ENCODE assay signal across 29 cellular contexts in the genomic region with DNA sequence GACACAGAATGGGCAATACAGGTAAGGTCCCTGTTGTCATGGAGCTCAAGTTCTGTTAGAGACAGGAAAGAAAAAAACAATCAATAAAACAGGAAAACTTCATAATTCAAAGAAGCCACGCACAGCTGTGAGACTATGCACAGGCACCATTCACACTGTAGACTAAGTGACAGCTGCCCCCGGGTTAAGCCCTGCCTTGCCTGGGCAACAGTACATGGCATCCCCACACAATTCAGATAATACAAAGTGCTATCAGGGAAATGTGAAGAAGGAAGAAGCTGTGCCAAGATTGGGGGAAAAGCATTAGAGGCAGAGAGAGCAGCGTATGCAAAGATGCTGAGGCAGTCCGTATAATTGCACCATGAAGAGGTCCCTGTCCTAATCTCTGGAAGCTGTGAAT. TPM values are rescaled to one million over a fixed set of nuclear protein-coding genes. Genes with fewer than 3 reads are reported as not detected.
"Had no signal": no experiment of that assay in that cellular context is flagged by ENCODE, and none has a peak within 500 bp of the region (broad histone marks: within the 10 kb centered on the region; RNA-seq: fewer than 3 reads in every experiment).

No MANE protein-coding gene starts in this region.

- H3K4me3 ChIP-seq: colonic mucosa, esophagus squamous epithelium, lung, pancreas, skin epidermis, spleen, suprapubic skin, transverse colon, upper lobe of right lung, uterus had no signal

- H3K36me3 ChIP-seq: colonic mucosa, esophagus squamous epithelium, neutrophil, pancreas, spleen, suprapubic skin, transverse colon, upper lobe of right lung, uterus had no signal

- DNase-seq: colonic mucosa; dermis blood vessel endothelial cell; effector memory CD4-positive, alpha-beta T cell; erythroblast; esophagus squamous epithelium; foreskin melanocyte; glutamatergic neuron; left colon; pancreas; spleen; stimulated activated CD4-positive, alpha-beta T cell treated with anti-CD3 and anti-CD28 coated beads, Interleukin-4, amount 100 ng/mL, for 4 hours; upper lobe of right lung; uterus had no signal

- ATAC-seq: left colon; natural killer cell treated with Interleukin-12 subunit alpha and Interleukin-12 subunit beta and Interleukin-15 and Interleukin-18, amount 100 ng/mL, for 72 hours; pancreas; stimulated activated memory B cell treated with anti-CD40 and anti-IgM and Interleukin-4, amounts not matched to agents 10 μg/mL and 1 μg/mL and 100 μg/mL, for 72 hours; upper lobe of right lung had no signal

- H3K4me1 ChIP-seq: colonic mucosa, esophagus squamous epithelium, pancreas, spleen, transverse colon, upper lobe of right lung, uterus had no signal

- H3K36me3 Mint-ChIP-seq: natural killer cell treated with Interleukin-12 subunit alpha and Interleukin-12 subunit beta and Interleukin-15 and Interleukin-18, amount 100 ng/mL, for 72 hours; stimulated activated memory B cell treated with anti-CD40 and anti-IgM and Interleukin-4, amounts not matched to agents 10 μg/mL and 1 μg/mL and 100 μg/mL, for 72 hours had no signal

- H3K9me3 ChIP-seq: colonic mucosa, esophagus squamous epithelium, neutrophil, pancreas, suprapubic skin, transverse colon, upper lobe of right lung, uterus had no signal

- H3K9me3 Mint-ChIP-seq: central memory CD8-positive, alpha-beta T cell; natural killer cell treated with Interleukin-12 subunit alpha and Interleukin-12 subunit beta and Interleukin-15 and Interleukin-18, amount 100 ng/mL, for 72 hours had no signal

- H3K4me1 Mint-ChIP-seq: central memory CD8-positive, alpha-beta T cell; memory B cell; stimulated activated memory B cell treated with anti-CD40 and anti-IgM and Interleukin-4, amounts not matched to agents 10 μg/mL and 1 μg/mL and 100 μg/mL, for 72 hours had no signal

- H3K27ac Mint-ChIP-seq: memory B cell; natural killer cell treated with Interleukin-12 subunit alpha and Interleukin-12 subunit beta and Interleukin-15 and Interleukin-18, amount 100 ng/mL, for 72 hours; progenitor cell of endocrine pancreas; stimulated activated memory B cell treated with anti-CD40 and anti-IgM and Interleukin-4, amounts not matched to agents 10 μg/mL and 1 μg/mL and 100 μg/mL, for 72 hours; stimulated activated naive CD8-positive, alpha-beta T cell treated with anti-CD3 and anti-CD28 coated beads, Interleukin-15, Interleukin-2, amounts not matched to agents 100 ng/mL and 50 ng/mL, for 24 hours had no signal

- H3K27me3 ChIP-seq: colonic mucosa, esophagus squamous epithelium, pancreas, upper lobe of right lung, uterus had no signal

- H3K4me3 Mint-ChIP-seq: central memory CD8-positive, alpha-beta T cell; memory B cell; natural killer cell treated with Interleukin-12 subunit alpha and Interleukin-12 subunit beta and Interleukin-15 and Interleukin-18, amount 100 ng/mL, for 72 hours; neural crest cell; stimulated activated memory B cell treated with anti-CD40 and anti-IgM and Interleukin-4, amounts not matched to agents 10 μg/mL and 1 μg/mL and 100 μg/mL, for 72 hours; stimulated activated naive CD8-positive, alpha-beta T cell treated with anti-CD3 and anti-CD28 coated beads, Interleukin-15, Interleukin-2, amounts not matched to agents 100 ng/mL and 50 ng/mL, for 24 hours had no signal

- H3K27ac ChIP-seq: colonic mucosa, esophagus squamous epithelium, neutrophil, pancreas, skin epidermis, spleen, suprapubic skin, transverse colon, upper lobe of right lung, uterus had no signal

RNA-seq across cellular contexts. Expression of gene KCNE2, which starts 9.0 kb away (rescaled TPM):
- total RNA-seq: dermis blood vessel endothelial cell; esophagus squamous epithelium; kidney epithelial cell; left colon; liver; mononuclear cell; natural killer cell treated with Interleukin-12 subunit alpha and Interleukin-12 subunit beta and Interleukin-15 and Interleukin-18, amount 100 ng/mL, for 72 hours; omental fat pad; pancreas; spleen; suprapubic skin; transverse colon had no signal
- polyA plus RNA-seq: pancreas had no signal
